ENCODE assay signal across 23 cellular contexts in the genomic region with DNA sequence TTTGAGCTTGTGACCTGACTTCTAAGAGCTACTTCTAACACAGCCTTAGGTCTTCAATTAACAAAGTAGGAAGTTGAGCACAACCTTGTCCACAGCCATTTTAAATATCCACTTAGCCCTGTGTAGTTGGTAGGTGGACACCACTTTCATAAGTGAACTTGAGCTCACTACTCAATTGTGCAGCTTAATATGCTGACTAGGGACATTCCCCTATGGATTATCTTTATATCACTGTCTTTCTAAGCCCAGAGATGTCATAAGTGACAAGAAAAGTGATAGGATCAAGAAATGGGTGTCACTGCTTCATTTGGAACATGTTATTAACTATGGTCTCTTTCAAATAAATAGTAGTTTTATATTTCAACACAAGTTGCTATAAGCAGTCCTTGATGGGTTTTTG. TPM values are rescaled to one million over a fixed set of nuclear protein-coding genes. Genes with fewer than 3 reads are reported as not detected.
DNase-seq lines count a peak whose midpoint lies in the region; ATAC-seq and TF ChIP-seq lines count a peak whose summit lies in the region.
"Had no signal": no experiment of that assay in that cellular context is flagged by ENCODE, and none has a peak within 500 bp of the region (broad histone marks: within the 10 kb centered on the region; RNA-seq: fewer than 3 reads in every experiment).

No MANE protein-coding gene starts in this region.

- no peaks in the 10 kb centered on the region for H3K27me3 Mint-ChIP-seq in activated CD4-positive, alpha-beta T cell treated with anti-CD3 and anti-CD28 coated beads, Interleukin-2, amount 10 ng/mL, durations not matched to agents 7 days and 5 days
- no peaks in the 10 kb centered on the region for H3K27me3 Mint-ChIP-seq in CD8-positive, alpha-beta T cell (ENCODE audit: low read depth)
- no peaks in the 10 kb centered on the region for H3K27me3 Mint-ChIP-seq in type B pancreatic cell

- H3K4me1 Mint-ChIP-seq in activated CD4-positive, alpha-beta T cell treated with anti-CD3 and anti-CD28 coated beads, Interleukin-2, amount 10 ng/mL, durations not matched to agents 7 days and 5 days: peaks cover 65% of the 10 kb centered on the region
- peaks cover 54% of the 10 kb centered on the region for H3K4me1 Mint-ChIP-seq in CD8-positive, alpha-beta T cell (ENCODE audit: low read depth)
- H3K4me1 Mint-ChIP-seq in type B pancreatic cell (ENCODE audit: unreplicated experiment): peaks cover 15% of the 10 kb centered on the region

- no peak overlapping the region for H3K4me3 Mint-ChIP-seq in activated CD4-positive, alpha-beta T cell treated with anti-CD3 and anti-CD28 coated beads, Interleukin-2, amount 10 ng/mL, durations not matched to agents 7 days and 5 days
- no peak overlapping the region for H3K4me3 Mint-ChIP-seq in CD8-positive, alpha-beta T cell
- H3K4me3 Mint-ChIP-seq in type B pancreatic cell: no peak overlapping the region
- H3K4me3 Mint-ChIP-seq: CD14-positive monocyte had no signal

- H3K9me3 ChIP-seq in CD8-positive, alpha-beta T cell (ENCODE audit: low read length): no peaks in the 10 kb centered on the region
- H3K9me3 ChIP-seq: esophagus muscularis mucosa, Peyer's patch, SJSA1, uterus had no signal

- no peak for ATAC-seq in CD8-positive, alpha-beta T cell
- no peak for ATAC-seq in SK-N-SH treated with all-trans-retinoic acid at 6 μM for 48 hours
- ATAC-seq in omental fat pad (ENCODE audit: low FRiP score): no peak
- ATAC-seq: HCT116 had no signal

- no peak for TF ChIP-seq CTCF in CD8-positive, alpha-beta T cell (IDR thresholded peaks at IDR 0.05)
- no peak for TF ChIP-seq CTCF in VCaP (conservative IDR thresholded peaks at IDR 0.05)
- TF ChIP-seq CTCF in omental fat pad (IDR thresholded peaks at IDR 0.05): no peak
- TF ChIP-seq CTCF in type B pancreatic cell (conservative IDR thresholded peaks at IDR 0.05): no peak

- peak overlapping the region; percentile 77 for H3K27ac ChIP-seq in CD8-positive, alpha-beta T cell (ENCODE audit: low read depth, low read length)
- H3K27ac ChIP-seq in VCaP: peak overlapping the region; percentile 13; the same call in 1 of the 2 replicates
- H3K27ac ChIP-seq in epithelial cell of prostate: peak overlapping the region; percentile 77
- H3K27ac ChIP-seq: esophagus muscularis mucosa, SJSA1, uterus had no signal

- DNase-seq in activated CD4-positive, alpha-beta T cell treated with anti-CD3 and anti-CD28 coated beads, Interleukin-2, amount 10 ng/mL, durations not matched to agents 7 days and 5 days: no peak
- no peak for DNase-seq in activated CD4-positive, alpha-beta T cell treated with anti-CD3 and anti-CD28 coated beads for 4 hours
- DNase-seq in CD8-positive, alpha-beta T cell: no peak
- DNase-seq in epithelial cell of prostate (ENCODE audit: low read depth, low spot score) (no peak), omental fat pad (ENCODE audit: low spot score) (no peak), type B pancreatic cell (ENCODE audit: extremely low spot score, unreplicated experiment) (no peak)
- DNase-seq: activated CD4-positive, CD25-positive, alpha-beta regulatory T cell treated with anti-CD3 and anti-CD28 coated beads, Interleukin-2, amount 50 U/mL, for 72 hours; activated T-cell treated with anti-CD3 and anti-CD28 coated beads for 4 hours; amygdala; caudate nucleus; NCI-H1694; NCI-H226; NCI-H82; Peyer's patch; stimulated activated CD4-positive, alpha-beta T cell treated with anti-CD3 and anti-CD28 coated beads, Interleukin-4, amount 100 ng/mL, for 4 hours; uterus had no signal

- no peaks in the 10 kb centered on the region for H3K27me3 ChIP-seq in CD8-positive, alpha-beta T cell (ENCODE audit: insufficient read depth, low read length)
- H3K27me3 ChIP-seq: esophagus muscularis mucosa, Peyer's patch, SJSA1, uterus had no signal

- peaks cover 46% of the 10 kb centered on the region for H3K36me3 Mint-ChIP-seq in activated CD4-positive, alpha-beta T cell treated with anti-CD3 and anti-CD28 coated beads, Interleukin-2, amount 10 ng/mL, durations not matched to agents 7 days and 5 days (ENCODE audit: low read depth)
- peaks cover 53% of the 10 kb centered on the region for H3K36me3 Mint-ChIP-seq in CD8-positive, alpha-beta T cell
- peaks cover 14% of the 10 kb centered on the region for H3K36me3 Mint-ChIP-seq in type B pancreatic cell

- POLR2A ChIA-PET in activated CD4-positive, alpha-beta T cell treated with anti-CD3 and anti-CD28 coated beads, Interleukin-2, amount 10 ng/mL, durations not matched to agents 7 days and 5 days (lab: Charles Lee): no interaction called here
- POLR2A ChIA-PET in CD8-positive, alpha-beta T cell (lab: Charles Lee): interaction anchor here (0.5 to 3.8 kb wide), 6 partner anchors 12 to 1182 kb away, joined by 3 to 38 read pairs (median 4); a partner anchor contains a TSS

- peaks cover 39% of the 10 kb centered on the region for H3K4me1 ChIP-seq in CD8-positive, alpha-beta T cell (ENCODE audit: insufficient read depth, low read length)
- H3K4me1 ChIP-seq: SJSA1 had no signal

- H3K4me3 ChIP-seq in CD8-positive, alpha-beta T cell (ENCODE audit: low read depth, low read length): no peak overlapping the region
- H3K4me3 ChIP-seq: esophagus muscularis mucosa, Peyer's patch, SJSA1, uterus had no signal

- H3K27ac Mint-ChIP-seq in activated CD4-positive, alpha-beta T cell treated with anti-CD3 and anti-CD28 coated beads, Interleukin-2, amount 10 ng/mL, durations not matched to agents 7 days and 5 days: peak overlapping the region; percentile 7
- H3K27ac Mint-ChIP-seq in CD8-positive, alpha-beta T cell: peak overlapping the region; percentile 84
- H3K27ac Mint-ChIP-seq in type B pancreatic cell: no peak overlapping the region
- H3K27ac Mint-ChIP-seq: CD14-positive monocyte had no signal

- peaks cover 14% of the 10 kb centered on the region for H3K36me3 ChIP-seq in CD8-positive, alpha-beta T cell (ENCODE audit: insufficient read depth, low read length)
- H3K36me3 ChIP-seq: uterus had no signal

- CTCF ChIA-PET in activated CD4-positive, alpha-beta T cell treated with anti-CD3 and anti-CD28 coated beads, Interleukin-2, amount 10 ng/mL, durations not matched to agents 7 days and 5 days (lab: Charles Lee): interaction anchor here (0.6 to 1.8 kb wide), 3 partner anchors 11 to 832 kb away, joined by 3 to 5 read pairs (median 5); a partner anchor contains a TSS
- CTCF ChIA-PET in CD8-positive, alpha-beta T cell (lab: Charles Lee): interaction anchor here (1.0 to 3.8 kb wide), 9 partner anchors 25 to 199 kb away, joined by 3 to 21 read pairs (median 4); a partner anchor contains a TSS

- H3K9me3 Mint-ChIP-seq in activated CD4-positive, alpha-beta T cell treated with anti-CD3 and anti-CD28 coated beads, Interleukin-2, amount 10 ng/mL, durations not matched to agents 7 days and 5 days: no peaks in the 10 kb centered on the region
- H3K9me3 Mint-ChIP-seq in CD8-positive, alpha-beta T cell: no peaks in the 10 kb centered on the region
- H3K9me3 Mint-ChIP-seq in type B pancreatic cell: no peaks in the 10 kb centered on the region
- H3K9me3 Mint-ChIP-seq: CD14-positive monocyte had no signal

- intact Hi-C loops in CD8-positive, alpha-beta T cell (cut with DNase I, micrococcal nuclease): loop anchor here in 1 of 2 experiments (5.0 kb wide), 1 partner anchor 35 kb away; no protein-coding TSS in a partner anchor

TF ChIP-seq in SK-N-SH treated with all-trans-retinoic acid at 6 μM for 48 hours, 23 proteins besides CTCF, POLR2A, EP300 and RAD21 (continues in another document):
- TF ChIP-seq, protein P1, sequence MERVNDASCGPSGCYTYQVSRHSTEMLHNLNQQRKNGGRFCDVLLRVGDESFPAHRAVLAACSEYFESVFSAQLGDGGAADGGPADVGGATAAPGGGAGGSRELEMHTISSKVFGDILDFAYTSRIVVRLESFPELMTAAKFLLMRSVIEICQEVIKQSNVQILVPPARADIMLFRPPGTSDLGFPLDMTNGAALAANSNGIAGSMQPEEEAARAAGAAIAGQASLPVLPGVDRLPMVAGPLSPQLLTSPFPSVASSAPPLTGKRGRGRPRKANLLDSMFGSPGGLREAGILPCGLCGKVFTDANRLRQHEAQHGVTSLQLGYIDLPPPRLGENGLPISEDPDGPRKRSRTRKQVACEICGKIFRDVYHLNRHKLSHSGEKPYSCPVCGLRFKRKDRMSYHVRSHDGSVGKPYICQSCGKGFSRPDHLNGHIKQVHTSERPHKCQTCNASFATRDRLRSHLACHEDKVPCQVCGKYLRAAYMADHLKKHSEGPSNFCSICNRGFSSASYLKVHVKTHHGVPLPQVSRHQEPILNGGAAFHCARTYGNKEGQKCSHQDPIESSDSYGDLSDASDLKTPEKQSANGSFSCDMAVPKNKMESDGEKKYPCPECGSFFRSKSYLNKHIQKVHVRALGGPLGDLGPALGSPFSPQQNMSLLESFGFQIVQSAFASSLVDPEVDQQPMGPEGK (CRISPR knock-in tag; IDR thresholded peaks at IDR 0.05; ENCODE audit: borderline replicate concordance): no peak

RNA-seq across cellular contexts. Expression of a gene that starts 4.0 kb away (rescaled TPM):
- total RNA-seq in activated CD4-positive, alpha-beta T cell treated with anti-CD3 and anti-CD28 coated beads, Interleukin-2, amount 10 ng/mL, durations not matched to agents 7 days and 5 days: 100 to 1,000 TPM; 195 to 272 TPM
- 100 to 1,000 TPM; 148 to 160 TPM for total RNA-seq in CD8-positive, alpha-beta T cell
- total RNA-seq in omental fat pad: 10 to 100 TPM; 38.1 to 57.1 (median 51.9) TPM
- total RNA-seq in type B pancreatic cell (ENCODE audit: low replicate concordance): 207 and 263 TPM in 2 replicates

RNA-seq across cellular contexts. Expression of a gene that starts 38.0 kb away (rescaled TPM):
- 10 to 100 TPM; 42.6 to 49.1 TPM for total RNA-seq in activated CD4-positive, alpha-beta T cell treated with anti-CD3 and anti-CD28 coated beads, Interleukin-2, amount 10 ng/mL, durations not matched to agents 7 days and 5 days
- 10 to 100 TPM; 53.7 to 57.5 TPM for total RNA-seq in CD8-positive, alpha-beta T cell
- total RNA-seq in omental fat pad (10 to 100 TPM; 39.3 to 45.9 (median 42.3) TPM), type B pancreatic cell (ENCODE audit: low replicate concordance) (42.5 and 43.6 TPM in 2 replicates)

RNA-seq across cellular contexts. Expression of a gene that starts 38.8 kb away (rescaled TPM):
- total RNA-seq in activated CD4-positive, alpha-beta T cell treated with anti-CD3 and anti-CD28 coated beads, Interleukin-2, amount 10 ng/mL, durations not matched to agents 7 days and 5 days: 100 to 1,000 TPM in 1 of 2 experiments, 10 to 100 TPM in 1; 93.4 to 102 TPM
- total RNA-seq in CD8-positive, alpha-beta T cell: 100 to 1,000 TPM; 127 to 136 TPM
- 10 to 100 TPM; 39.3 to 84.8 (median 51.9) TPM for total RNA-seq in omental fat pad
- total RNA-seq in type B pancreatic cell (ENCODE audit: low replicate concordance): 45.5 and 71.1 TPM in 2 replicates

RNA-seq across cellular contexts. Expression of a gene that starts 53.3 kb away (rescaled TPM):
- 100 to 1,000 TPM; 264 to 268 TPM for total RNA-seq in activated CD4-positive, alpha-beta T cell treated with anti-CD3 and anti-CD28 coated beads, Interleukin-2, amount 10 ng/mL, durations not matched to agents 7 days and 5 days
- total RNA-seq in CD8-positive, alpha-beta T cell: 10 to 100 TPM; 88.8 to 98.6 TPM
- total RNA-seq in omental fat pad (1 to 10 TPM; 1.0 to 2.1 (median 1.6) TPM), type B pancreatic cell (ENCODE audit: low replicate concordance) (0.21 TPM in 1 of 2 replicates, not detected in the other)
- total RNA-seq: glomerular endothelial cell, SJSA1 had no signal

RNA-seq across cellular contexts. Expression of a gene that starts 54.9 kb away (rescaled TPM):
- total RNA-seq in activated CD4-positive, alpha-beta T cell treated with anti-CD3 and anti-CD28 coated beads, Interleukin-2, amount 10 ng/mL, durations not matched to agents 7 days and 5 days: 100 to 1,000 TPM; 489 to 557 TPM
- 100 to 1,000 TPM; 244 to 265 TPM for total RNA-seq in CD8-positive, alpha-beta T cell
- 1 to 10 TPM; 1.7 to 3.4 (median 2.6) TPM for total RNA-seq in omental fat pad
- not detected in 2 replicates for total RNA-seq in type B pancreatic cell (ENCODE audit: low replicate concordance)
- total RNA-seq: glomerular endothelial cell, SJSA1 had no signal

Comparison
In these comparisons a context has a peak if more than half of its experiments do, and no peak if none do; other contexts are left out.
1. H3K27ac ChIP-seq: peak in every context shown above with its lines; median percentile 77 in CD8-positive, alpha-beta T cell; 77 in epithelial cell of prostate; 13 in VCaP.